In the genomic region with DNA sequence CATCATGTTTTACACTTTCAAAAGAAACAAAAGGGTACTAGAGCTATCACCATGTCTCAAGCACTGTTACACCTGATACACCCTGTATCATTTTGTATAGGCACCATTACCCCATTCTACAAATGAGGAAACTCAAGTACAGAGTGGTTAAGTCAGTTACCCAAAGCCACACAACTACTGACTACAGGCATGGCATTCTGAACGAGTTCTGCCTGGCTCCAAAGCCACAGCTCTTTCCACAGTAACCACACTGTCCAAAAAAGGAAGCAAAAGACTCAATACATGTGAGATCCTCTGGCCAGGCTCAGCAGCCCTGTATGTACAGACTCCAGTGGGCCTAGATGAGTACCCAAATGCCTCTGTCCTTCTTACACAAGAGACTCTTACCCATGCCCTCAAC, we compare ENCODE assay signal across 12 cellular contexts. TPM values are rescaled to one million over a fixed set of nuclear protein-coding genes. Genes with fewer than 3 reads are reported as not detected.
DNase-seq lines count a peak whose midpoint lies in the region; ATAC-seq, FAIRE-seq and TF ChIP-seq lines count a peak whose summit lies in the region.
"Had no signal": no experiment of that assay in that cellular context is flagged by ENCODE, and none has a peak within 500 bp of the region (broad histone marks: within the 10 kb centered on the region; RNA-seq: fewer than 3 reads in every experiment).

No MANE protein-coding gene starts in this region.

- peaks cover 35% of the 10 kb centered on the region; the same call in 1 of the 2 replicates for H3K36me3 ChIP-seq in Loucy (ENCODE audit: insufficient read depth, low read length)
- H3K36me3 ChIP-seq in astrocyte (ENCODE audit: insufficient read depth, low read length): peaks cover 42% of the 10 kb centered on the region

- no peaks in the 10 kb centered on the region for H3K27me3 Mint-ChIP-seq in activated CD4-positive, alpha-beta T cell treated with anti-CD3 and anti-CD28 coated beads for 36 hours
- H3K27me3 Mint-ChIP-seq in astrocyte (ENCODE audit: low read depth, unreplicated experiment): no peaks in the 10 kb centered on the region
- no peaks in the 10 kb centered on the region for H3K27me3 Mint-ChIP-seq in stimulated activated naive B cell treated with anti-CD40 and anti-IgM and Interleukin-4, amounts not matched to agents 10 μg/mL and 1 μg/mL and 100 μg/mL, for 72 hours
- H3K27me3 Mint-ChIP-seq: activated B cell treated with CpG ODN at 0.5 μM for 24 hours had no signal

- POLR2A ChIA-PET in activated CD4-positive, alpha-beta T cell treated with anti-CD3 and anti-CD28 coated beads for 36 hours (lab: Charles Lee): no interaction called here

- no peaks in the 10 kb centered on the region for H3K9me2 ChIP-seq in Loucy (replicated peaks; ENCODE audit: low read depth, low read length)

- intact Hi-C loops in activated CD4-positive, alpha-beta T cell treated with anti-CD3 and anti-CD28 coated beads for 36 hours (cut with DNase I, micrococcal nuclease): no loop called here

- H3K27me3 ChIP-seq in Loucy (ENCODE audit: insufficient read depth, low read length, poor library complexity, severe bottlenecking) (peaks cover 4% of the 10 kb centered on the region), astrocyte (ENCODE audit: insufficient read depth, low read length) (no peaks in the 10 kb centered on the region)

- peaks cover 63% of the 10 kb centered on the region for H4K20me1 ChIP-seq in Loucy (ENCODE audit: insufficient read depth, low read length, poor library complexity, severe bottlenecking)
- H4K20me1 ChIP-seq in astrocyte (ENCODE audit: insufficient read depth, low read length): peaks cover 68% of the 10 kb centered on the region

- peak overlapping the region; percentile 58 for H3K9ac ChIP-seq in Loucy (ENCODE audit: low read depth, low read length, poor library complexity, severe bottlenecking)
- H3K9ac ChIP-seq in astrocyte (ENCODE audit: low read length): no peak overlapping the region

- H3K4me2 ChIP-seq in Loucy (ENCODE audit: low read depth, low read length, poor library complexity, severe bottlenecking) (peak overlapping the region; percentile 99), astrocyte (ENCODE audit: low read length) (no peak overlapping the region)

- no peak overlapping the region for H3K4me3 Mint-ChIP-seq in activated CD4-positive, alpha-beta T cell treated with anti-CD3 and anti-CD28 coated beads for 36 hours
- H3K4me3 Mint-ChIP-seq in astrocyte (ENCODE audit: unreplicated experiment): no peak overlapping the region
- H3K4me3 Mint-ChIP-seq in stimulated activated naive B cell treated with anti-CD40 and anti-IgM and Interleukin-4, amounts not matched to agents 10 μg/mL and 1 μg/mL and 100 μg/mL, for 72 hours: no peak overlapping the region
- H3K4me3 Mint-ChIP-seq: activated B cell treated with CpG ODN at 0.5 μM for 24 hours had no signal

- no peaks in the 10 kb centered on the region for H3K9me3 Mint-ChIP-seq in activated CD4-positive, alpha-beta T cell treated with anti-CD3 and anti-CD28 coated beads for 36 hours (ENCODE audit: low read depth)
- no peaks in the 10 kb centered on the region for H3K9me3 Mint-ChIP-seq in astrocyte (ENCODE audit: unreplicated experiment)
- no peaks in the 10 kb centered on the region for H3K9me3 Mint-ChIP-seq in stimulated activated naive B cell treated with anti-CD40 and anti-IgM and Interleukin-4, amounts not matched to agents 10 μg/mL and 1 μg/mL and 100 μg/mL, for 72 hours
- H3K9me3 Mint-ChIP-seq: activated B cell treated with CpG ODN at 0.5 μM for 24 hours had no signal

- DNase-seq in activated CD4-positive, alpha-beta T cell treated with anti-CD3 and anti-CD28 coated beads for 36 hours: peak; percentile 48
- no peak for DNase-seq in activated CD4-positive, alpha-beta T cell treated with anti-CD3 and anti-CD28 coated beads for 4 hours
- DNase-seq in astrocyte (ENCODE audit: low read depth) (peak; percentile 60), urothelium cell line (ENCODE audit: low spot score) (no peak), DMS79 treated with DMSO at 0.1 percent for 48 hours (lab: John Stamatoyannopoulos, UW) (no peak)
- DNase-seq in stimulated activated naive B cell treated with anti-CD40 and anti-IgM and Interleukin-4, amounts not matched to agents 10 μg/mL and 1 μg/mL and 100 μg/mL, for 72 hours: peak; percentile 14
- DNase-seq: activated B cell treated with CpG ODN at 0.5 μM for 24 hours had no signal

- H3K9me3 ChIP-seq in Loucy (ENCODE audit: insufficient read depth, low read depth, low read length) (no peaks in the 10 kb centered on the region), astrocyte (ENCODE audit: insufficient read depth, low read depth, low read length) (no peaks in the 10 kb centered on the region)

- FAIRE-seq in astrocyte (lab: Jason Lieb, UNC) (no peak), urothelium cell line (lab: Jason Lieb, UNC) (no peak)
- FAIRE-seq: A204.1, bronchial epithelial cell, GM12892 had no signal

- H3K27ac Mint-ChIP-seq in activated CD4-positive, alpha-beta T cell treated with anti-CD3 and anti-CD28 coated beads for 36 hours: peak overlapping the region; percentile 55
- H3K27ac Mint-ChIP-seq in astrocyte (ENCODE audit: unreplicated experiment): peak overlapping the region; percentile 31
- no peak overlapping the region for H3K27ac Mint-ChIP-seq in stimulated activated naive B cell treated with anti-CD40 and anti-IgM and Interleukin-4, amounts not matched to agents 10 μg/mL and 1 μg/mL and 100 μg/mL, for 72 hours
- H3K27ac Mint-ChIP-seq: activated B cell treated with CpG ODN at 0.5 μM for 24 hours had no signal

- H3K4me1 ChIP-seq in Loucy (ENCODE audit: insufficient read depth, low read length, poor library complexity, severe bottlenecking) (peaks cover 53% of the 10 kb centered on the region), astrocyte (ENCODE audit: insufficient read depth, low read length) (peaks cover 20% of the 10 kb centered on the region)

- no peak for TF ChIP-seq CTCF in Loucy (conservative IDR thresholded peaks at IDR 0.05; ENCODE audit: low read length)
- TF ChIP-seq CTCF in astrocyte (IDR thresholded peaks at IDR 0.05; ENCODE audit: insufficient read depth, low read depth, low read length): no peak

- H3K36me3 Mint-ChIP-seq in activated CD4-positive, alpha-beta T cell treated with anti-CD3 and anti-CD28 coated beads for 36 hours (ENCODE audit: low read depth): peaks cover 38% of the 10 kb centered on the region
- peaks cover 10% of the 10 kb centered on the region for H3K36me3 Mint-ChIP-seq in astrocyte (ENCODE audit: low read depth, unreplicated experiment)
- H3K36me3 Mint-ChIP-seq in stimulated activated naive B cell treated with anti-CD40 and anti-IgM and Interleukin-4, amounts not matched to agents 10 μg/mL and 1 μg/mL and 100 μg/mL, for 72 hours: peaks cover 14 to 18% of the 10 kb centered on the region in 2 donors

- H3K79me2 ChIP-seq in Loucy (ENCODE audit: insufficient read depth, low read length) (peaks cover 92% of the 10 kb centered on the region), astrocyte (ENCODE audit: insufficient read depth, low read length) (peaks cover 85% of the 10 kb centered on the region)

- no peak overlapping the region for H2AFZ ChIP-seq in Loucy (ENCODE audit: low read length)
- H2AFZ ChIP-seq in astrocyte (ENCODE audit: low read depth, low read length): no peak overlapping the region

- no peaks in the 10 kb centered on the region for H3F3A ChIP-seq in Loucy (ENCODE audit: low read depth)

- CTCF ChIA-PET in activated CD4-positive, alpha-beta T cell treated with anti-CD3 and anti-CD28 coated beads for 36 hours (lab: Charles Lee): interaction anchor here (0.5 to 0.6 kb wide), 2 partner anchors 16 to 84 kb away, joined by 3 to 5 read pairs; a partner anchor contains a TSS

- H3K4me1 Mint-ChIP-seq in activated CD4-positive, alpha-beta T cell treated with anti-CD3 and anti-CD28 coated beads for 36 hours: peaks cover 37% of the 10 kb centered on the region
- peaks cover 39% of the 10 kb centered on the region for H3K4me1 Mint-ChIP-seq in astrocyte (ENCODE audit: low read depth, unreplicated experiment)
- H3K4me1 Mint-ChIP-seq in stimulated activated naive B cell treated with anti-CD40 and anti-IgM and Interleukin-4, amounts not matched to agents 10 μg/mL and 1 μg/mL and 100 μg/mL, for 72 hours: peaks cover 14 to 40% of the 10 kb centered on the region in 2 donors

- no peak overlapping the region for H3K27ac ChIP-seq in astrocyte (ENCODE audit: low read depth, low read length)

- peak overlapping the region; percentile 87 for H3K4me3 ChIP-seq in Loucy (ENCODE audit: low read length, poor library complexity, severe bottlenecking)
- H3K4me3 ChIP-seq in astrocyte (ENCODE audit: insufficient read depth, low read depth, low read length): no peak overlapping the region

- peak; percentile 53 for ATAC-seq in activated CD4-positive, alpha-beta T cell treated with anti-CD3 and anti-CD28 coated beads for 36 hours
- peak; percentile 67 to 72 for ATAC-seq in stimulated activated naive B cell treated with anti-CD40 and anti-IgM and Interleukin-4, amounts not matched to agents 10 μg/mL and 1 μg/mL and 100 μg/mL, for 72 hours (replicated peaks)
- ATAC-seq in GM21737 (IDR thresholded peaks at IDR 0.05; ENCODE audit: unreplicated experiment): no peak

RNA-seq across cellular contexts. Expression of a gene that starts 4.7 kb away (rescaled TPM):
- 10 to 100 TPM; 32.3 to 35.7 TPM for total RNA-seq in activated CD4-positive, alpha-beta T cell treated with anti-CD3 and anti-CD28 coated beads for 36 hours
- 133 and 150 TPM in 2 replicates for total RNA-seq in astrocyte

RNA-seq across cellular contexts. Expression of a gene that starts 50.1 kb away (rescaled TPM):
- 1 to 10 TPM; 3.3 to 4.5 TPM for total RNA-seq in activated CD4-positive, alpha-beta T cell treated with anti-CD3 and anti-CD28 coated beads for 36 hours
- total RNA-seq in astrocyte: 20.2 and 20.9 TPM in 2 replicates

RNA-seq across cellular contexts. Expression of a gene that starts 54.7 kb away (rescaled TPM):
- total RNA-seq in activated CD4-positive, alpha-beta T cell treated with anti-CD3 and anti-CD28 coated beads for 36 hours: under 1 TPM in 1 of 2 experiments, not detected in 1; 0.14 TPM
- total RNA-seq in astrocyte: 0.16 and 0.50 TPM in 2 replicates
- total RNA-seq: activated B cell treated with CpG ODN at 0.5 μM for 24 hours had no signal

Comparison
In these comparisons a context has a peak if more than half of its experiments do, and no peak if none do; other contexts are left out.
1. DNase-seq: peak in activated CD4-positive, alpha-beta T cell treated with anti-CD3 and anti-CD28 coated beads for 36 hours (single experiment), astrocyte (single experiment) and stimulated activated naive B cell treated with anti-CD40 and anti-IgM and Interleukin-4, amounts not matched to agents 10 μg/mL and 1 μg/mL and 100 μg/mL, for 72 hours (single experiment); none in activated CD4-positive, alpha-beta T cell treated with anti-CD3 and anti-CD28 coated beads for 4 hours (0 of 2), urothelium cell line (single experiment) and DMS79 treated with DMSO at 0.1 percent for 48 hours (single experiment).